8 cellular contexts compared by ENCODE assay signal in the genomic region with DNA sequence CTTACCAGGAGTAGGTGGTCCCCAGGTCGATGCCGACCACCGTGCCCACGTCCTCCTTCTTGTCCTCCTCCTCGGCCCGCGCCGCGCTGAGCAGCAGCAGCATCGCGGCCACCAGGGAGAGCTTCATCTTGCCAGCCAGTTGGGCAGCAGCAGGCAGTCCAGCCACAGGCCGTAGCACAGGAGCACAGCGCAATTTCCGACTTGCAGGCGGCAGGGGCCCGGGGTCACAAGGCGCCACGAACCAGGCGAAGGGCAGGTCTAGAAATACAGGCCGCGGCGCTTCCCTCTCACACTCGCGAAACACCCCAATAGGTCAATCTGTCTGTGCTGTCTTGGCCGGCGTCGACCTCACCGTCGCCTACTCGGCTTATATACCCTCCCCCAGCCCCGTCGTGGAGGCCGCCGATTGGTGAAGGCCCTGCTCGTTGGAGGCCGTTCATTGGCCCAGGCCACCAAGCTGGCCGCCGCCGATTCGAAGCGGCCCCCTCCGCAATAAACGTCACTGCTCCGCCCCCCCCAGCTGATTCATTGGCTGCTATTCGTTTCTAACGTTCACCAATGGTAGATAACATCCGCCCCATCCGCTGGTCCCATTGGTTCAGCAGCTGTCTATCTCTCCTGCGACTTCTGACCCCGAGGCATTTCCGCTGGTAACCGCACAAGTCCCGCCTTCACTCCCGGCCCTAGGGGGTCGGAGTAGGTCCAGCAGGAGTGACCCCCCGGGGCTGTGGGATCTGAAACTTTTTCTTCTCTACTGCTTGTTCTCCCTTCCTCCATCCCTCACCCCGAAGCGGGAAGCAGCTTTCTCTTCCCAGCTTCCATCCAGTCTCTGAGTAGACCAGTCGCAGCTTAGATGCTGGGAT. TPM values are rescaled to one million over a fixed set of nuclear protein-coding genes. Genes with fewer than 3 reads are reported as not detected.
A peak's percentile ranks its signal among the peaks of the same experiment; 100 is the strongest.
DNase-seq lines count a peak whose midpoint lies in the region; ATAC-seq, FAIRE-seq and TF ChIP-seq lines count a peak whose summit lies in the region.

A gene (minus strand): TSS at position 344 of the 863 bp plus-strand sequence. CDS start 217 bp downstream, at position 127.

- intact Hi-C loops in aorta (cut with DNase I), result loop anchor here (5.0 kb wide), 2 partner anchors 106 to 299 kb away; a partner anchor contains a TSS

- 0% methylated on average over 53 to 59 of the region's 59 CpGs for WGBS in aorta, 2 donors

- in situ Hi-C loops in astrocyte of the cerebellum (cut with HindIII; ENCODE audit: low sequenced_read_pairs), result no loop called here

- ATAC-seq in HG02981 (IDR thresholded peaks at IDR 0.05; ENCODE audit: unreplicated experiment) (peak; percentile 91), aorta (ENCODE audit: low FRiP score) (peak; percentile 99)

- H3K27me3 ChIP-seq in rectal smooth muscle tissue (ENCODE audit: control insufficient read depth, insufficient read depth, low read length) (no peaks in the 10 kb centered on the region), aorta (ENCODE audit: control insufficient read depth in 1 of 2, insufficient read depth in 2 of 2, low read length in 1 of 2) (no peaks in the 10 kb centered on the region)

- H3K4me1 ChIP-seq in rectal smooth muscle tissue (ENCODE audit: control insufficient read depth, insufficient read depth, low read length) (peaks cover 22% of the 10 kb centered on the region), aorta (ENCODE audit: control insufficient read depth in 1 of 2, insufficient read depth in 2 of 2, low read length in 2 of 2) (peaks cover 0 to 2% of the 10 kb centered on the region in 2 donors)

- DNase-seq in GM18507 (ENCODE audit: extremely low spot score, insufficient read length, low read depth) (peak; percentile 93), NCI-H2029 treated with DMSO at 0.1 percent for 48 hours (lab: John Stamatoyannopoulos, UW) (peak; percentile 97), T-helper 9 cell (peak; percentile 99), astrocyte of the cerebellum (ENCODE audit: low read depth) (peak; percentile 99), hepatic stellate cell (ENCODE audit: low spot score) (peak; percentile 98), aorta (peak; percentile 100)

- H3K27ac ChIP-seq in rectal smooth muscle tissue (ENCODE audit: low read depth, low read length) (peak within 1 kb of the TSS; percentile 99), aorta (ENCODE audit: low read depth in 1 of 2, low read length in 2 of 2) (peak within 1 kb of the TSS; percentile 85 to 88)

- H3K36me3 ChIP-seq in rectal smooth muscle tissue (ENCODE audit: control insufficient read depth, insufficient read depth, low read length), result peaks cover 16% of the 10 kb centered on the region
- peaks cover 3 to 5% of the 10 kb centered on the region in 2 donors for H3K36me3 ChIP-seq in aorta (ENCODE audit: control insufficient read depth in 1 of 2, insufficient read depth in 2 of 2, low read length in 1 of 2)

- no peaks in the 10 kb centered on the region for H3K9me3 ChIP-seq in aorta (ENCODE audit: control insufficient read depth, low read length)

- H3K4me3 ChIP-seq in astrocyte of the cerebellum (ENCODE audit: low read depth, low read length) (peak within 1 kb of the TSS; percentile 95), rectal smooth muscle tissue (ENCODE audit: low read length) (peak within 1 kb of the TSS; percentile 100), aorta (ENCODE audit: low read length in 2 of 2) (peak within 1 kb of the TSS; percentile 54 to 87)

- peak within 1 kb of the TSS; percentile 100 for H3K9ac ChIP-seq in rectal smooth muscle tissue (ENCODE audit: low read length)

- FAIRE-seq in GM18507 (lab: Jason Lieb, UNC), result peak; percentile 96

- TF ChIP-seq CTCF in astrocyte of the cerebellum (IDR thresholded peaks at IDR 0.05; ENCODE audit: low read depth, low read length, missing control alignments), result no peak

RNA-seq across cellular contexts. Expression of the gene that starts here (rescaled TPM):
- total RNA-seq in aorta, result 100 to 1,000 TPM; 195 to 260 TPM
- polyA plus RNA-seq in aorta, result 10 to 100 TPM; 87.9 to 97.8 TPM

Comparison
In these comparisons a context has a peak if more than half of its experiments do, and no peak if none do; other contexts are left out.
1. Peak in every context shown above with its lines: DNase-seq, ATAC-seq, H3K4me3 ChIP-seq and H3K27ac ChIP-seq.